17 cellular contexts compared by ENCODE assay signal in the genomic region with DNA sequence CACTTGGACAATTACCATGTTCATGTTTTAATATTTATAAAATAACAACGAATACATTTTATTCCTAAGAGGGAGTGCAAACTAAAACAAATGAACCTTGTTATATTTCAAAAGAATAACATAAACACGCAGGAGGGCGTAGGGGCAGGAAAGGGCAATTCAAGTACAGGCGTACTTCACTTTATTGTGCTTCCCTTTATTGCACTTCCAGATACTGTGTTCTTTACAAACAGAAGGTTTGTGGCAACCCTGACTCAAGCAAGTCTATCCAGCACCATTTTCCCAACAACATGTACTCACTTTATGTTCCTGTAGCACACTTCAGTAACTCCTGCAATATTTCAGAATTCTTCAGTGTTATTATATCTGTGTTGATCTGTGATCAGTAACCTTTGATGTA.
A peak's percentile ranks its signal among the peaks of the same experiment; 100 is the strongest.
DNase-seq lines count a peak whose midpoint lies in the region; ATAC-seq and TF ChIP-seq lines count a peak whose summit lies in the region.
"Had no signal": no experiment of that assay in that cellular context is flagged by ENCODE, and none has a peak within 500 bp of the region (broad histone marks: within the 10 kb centered on the region; RNA-seq: fewer than 3 reads in every experiment).

No MANE protein-coding gene starts in this region.

- H3K36me3 ChIP-seq in left ventricle myocardium inferior (no peaks in the 10 kb centered on the region), heart right ventricle (no peaks in the 10 kb centered on the region), mesenchymal stem cell (ENCODE audit: control insufficient read depth in 1 of 2, insufficient read depth in 2 of 2, low read depth in 1 of 2, low read length in 2 of 2) (no peaks in the 10 kb centered on the region), transverse colon (no peaks in the 10 kb centered on the region)
- H3K36me3 ChIP-seq: BLaER1 treated with 17β-estradiol and CSF1 and Interleukin-3, amounts not matched to agents 10 nM and 100 nM had no signal

- H3K36me3 Mint-ChIP-seq in osteocyte (ENCODE audit: unreplicated experiment) = no peaks in the 10 kb centered on the region
- H3K36me3 Mint-ChIP-seq: CD4-positive, CD25-positive, alpha-beta regulatory T cell had no signal

- peaks cover 6% of the 10 kb centered on the region for H3K9me3 Mint-ChIP-seq in osteocyte (ENCODE audit: unreplicated experiment)
- H3K9me3 Mint-ChIP-seq: GM23338 had no signal

- no peak overlapping the region for H3K4me3 Mint-ChIP-seq in osteocyte (ENCODE audit: unreplicated experiment)
- H3K4me3 Mint-ChIP-seq: CD4-positive, CD25-positive, alpha-beta regulatory T cell; GM23338 had no signal

- H2BK5ac ChIP-seq in mesenchymal stem cell (ENCODE audit: low read depth, low read length, poor library complexity, severe bottlenecking) = no peak overlapping the region

- no peak overlapping the region for H2BK12ac ChIP-seq in mesenchymal stem cell (ENCODE audit: low read length in 2 of 2)

- ATAC-seq in heart right ventricle = no peak
- ATAC-seq: GM12878, GM23338 had no signal

- no peak overlapping the region for H2AK5ac ChIP-seq in mesenchymal stem cell (ENCODE audit: low read length, severe bottlenecking)

- H3K4me1 Mint-ChIP-seq in osteocyte (ENCODE audit: unreplicated experiment) = peaks cover 30% of the 10 kb centered on the region
- H3K4me1 Mint-ChIP-seq: CD4-positive, CD25-positive, alpha-beta regulatory T cell had no signal

- 75 to 79% methylated on average over 4 of the region's 4 CpGs for WGBS in heart right ventricle, 2 donors
- WGBS in mesenchymal stem cell = 74% methylated on average over 4 of the region's 4 CpGs
- 46 to 57% methylated on average over 4 of the region's 4 CpGs for WGBS in transverse colon (ENCODE audit: low coverage in 1 of 2), 2 donors

- H3K27me3 Mint-ChIP-seq in osteocyte (ENCODE audit: unreplicated experiment) = no peaks in the 10 kb centered on the region
- H3K27me3 Mint-ChIP-seq: CD4-positive, CD25-positive, alpha-beta regulatory T cell had no signal

- no peak for TF ChIP-seq CTCF in left ventricle myocardium inferior (IDR thresholded peaks at IDR 0.05; ENCODE audit: borderline replicate concordance)
- TF ChIP-seq CTCF in heart right ventricle (IDR thresholded peaks at IDR 0.05) = no peak
- TF ChIP-seq CTCF in osteocyte (IDR thresholded peaks at IDR 0.05) = no peak
- no peak for TF ChIP-seq CTCF in transverse colon (IDR thresholded peaks at IDR 0.05)

- H3K4me2 ChIP-seq in mesenchymal stem cell (ENCODE audit: low read length, poor library complexity, severe bottlenecking) = no peak overlapping the region
- H3K4me2 ChIP-seq: BLaER1 treated with 17β-estradiol and CSF1 and Interleukin-3, amounts not matched to agents 10 nM and 100 nM; GM23338 had no signal

- DNase-seq in left ventricle myocardium inferior = no peak
- DNase-seq in heart right ventricle = no peak
- no peak for DNase-seq in mesenchymal stem cell
- DNase-seq in osteocyte (ENCODE audit: extremely low spot score, unreplicated experiment) = no peak
- peak; percentile 19 for DNase-seq in transverse colon
- DNase-seq in activated CD8-positive, alpha-beta memory T cell treated with anti-CD3 and anti-CD28 coated beads, Interleukin-2, amount 50 U/mL, for 48 hours = no peak
- no peak for DNase-seq in Ammon's horn (ENCODE audit: low spot score)
- DNase-seq in SKM-1 (lab: John Stamatoyannopoulos, UW; ENCODE audit: unreplicated experiment) = no peak
- DNase-seq: Calu3; CD4-positive, CD25-positive, alpha-beta regulatory T cell; DMS 273 treated with DMSO at 0.1 percent for 48 hours; H7 had no signal

- H3K4me3 ChIP-seq in left ventricle myocardium inferior = no peak overlapping the region
- no peak overlapping the region for H3K4me3 ChIP-seq in heart right ventricle
- no peak overlapping the region for H3K4me3 ChIP-seq in mesenchymal stem cell (ENCODE audit: insufficient read depth in 1 of 2, low read depth in 1 of 2, low read length in 2 of 2)
- no peak overlapping the region for H3K4me3 ChIP-seq in transverse colon
- H3K4me3 ChIP-seq: BLaER1 treated with 17β-estradiol and CSF1 and Interleukin-3, amounts not matched to agents 10 nM and 100 nM; GM12878; GM23338 had no signal

- no peaks in the 10 kb centered on the region for H3K27me3 ChIP-seq in left ventricle myocardium inferior (ENCODE audit: low read depth)
- H3K27me3 ChIP-seq in heart right ventricle = no peaks in the 10 kb centered on the region
- H3K27me3 ChIP-seq in mesenchymal stem cell (ENCODE audit: control insufficient read depth in 1 of 2, insufficient read depth in 1 of 2, low read length in 2 of 2) = no peaks in the 10 kb centered on the region
- no peaks in the 10 kb centered on the region for H3K27me3 ChIP-seq in transverse colon
- H3K27me3 ChIP-seq: BLaER1 treated with 17β-estradiol and CSF1 and Interleukin-3, amounts not matched to agents 10 nM and 100 nM had no signal

- no peak overlapping the region for H3K9ac ChIP-seq in mesenchymal stem cell (ENCODE audit: low read length)
- H3K9ac ChIP-seq: BLaER1 treated with 17β-estradiol and CSF1 and Interleukin-3, amounts not matched to agents 10 nM and 100 nM had no signal

- H4K8ac ChIP-seq in mesenchymal stem cell (ENCODE audit: low read length) = no peak overlapping the region

- no peak overlapping the region for H3K18ac ChIP-seq in mesenchymal stem cell (ENCODE audit: low read depth in 1 of 2, low read length in 2 of 2)

- H3K4ac ChIP-seq in mesenchymal stem cell (ENCODE audit: low read depth in 1 of 2, low read length in 2 of 2) = no peak overlapping the region

- H3K27ac ChIP-seq in left ventricle myocardium inferior (replicated peaks) = peak overlapping the region; percentile 27
- peak overlapping the region in 1 of 10 donors; percentile 27 for H3K27ac ChIP-seq in heart right ventricle
- H3K27ac ChIP-seq in mesenchymal stem cell (ENCODE audit: low read length, poor library complexity, severe bottlenecking) = peak overlapping the region; percentile 64
- peak overlapping the region; percentile 18 to 56 (median 36) for H3K27ac ChIP-seq in transverse colon
- H3K27ac ChIP-seq: 22Rv1; BLaER1 treated with 17β-estradiol and CSF1 and Interleukin-3, amounts not matched to agents 10 nM and 100 nM; HL-60 had no signal

- H2BK120ac ChIP-seq in mesenchymal stem cell (ENCODE audit: low read depth, low read length) = no peak overlapping the region

- in situ Hi-C loops in transverse colon (cut with MboI; ENCODE audit: low pct_ligation_motif_present in 1 of 4, low pct_unique_long_range_greater_than_20kb in 1 of 4, low sequenced_read_pairs in 3 of 4) = no loop called here

- TF ChIP-seq POLR2A in transverse colon (IDR thresholded peaks at IDR 0.05) = no peak

- H2AFZ ChIP-seq in mesenchymal stem cell (ENCODE audit: low read depth, low read length) = no peak overlapping the region
- H2AFZ ChIP-seq: GM23338 had no signal

- H3K14ac ChIP-seq in mesenchymal stem cell (ENCODE audit: low read length in 2 of 2) = no peak overlapping the region

- TF ChIP-seq EP300 in transverse colon (IDR thresholded peaks at IDR 0.05; ENCODE audit: low read depth) = no peak

- no peaks in the 10 kb centered on the region for H3K79me1 ChIP-seq in mesenchymal stem cell (replicated peaks; ENCODE audit: low read length, poor library complexity, severe bottlenecking)

- H4K91ac ChIP-seq in mesenchymal stem cell (ENCODE audit: low read length) = no peak overlapping the region

- peak overlapping the region; percentile 61 for H3K27ac Mint-ChIP-seq in osteocyte (ENCODE audit: unreplicated experiment)
- H3K27ac Mint-ChIP-seq: CD4-positive, CD25-positive, alpha-beta regulatory T cell; GM23338 had no signal

- intact Hi-C loops in left ventricle myocardium inferior (cut with micrococcal nuclease) (no loop called here), heart right ventricle (cut with DNase I) (loop anchor here in 2 of 10 donors (5.0 to 10.0 kb wide), 3 partner anchors 80 to 137 kb away; a partner anchor contains a TSS), transverse colon (cut with DNase I; ENCODE audit: low total_unique reads) (no loop called here)

- no peak overlapping the region for H3K23ac ChIP-seq in mesenchymal stem cell (ENCODE audit: low read length in 2 of 2)

- H3K4me1 ChIP-seq in left ventricle myocardium inferior (no peaks in the 10 kb centered on the region), heart right ventricle (peaks cover 0 to 7% (median under 1%) of the 10 kb centered on the region in 9 donors), mesenchymal stem cell (ENCODE audit: control insufficient read depth, insufficient read depth, low read depth, low read length) (no peaks in the 10 kb centered on the region), transverse colon (peaks cover 0 to 13% (median 5%) of the 10 kb centered on the region in 4 donors)
- H3K4me1 ChIP-seq: BLaER1 treated with 17β-estradiol and CSF1 and Interleukin-3, amounts not matched to agents 10 nM and 100 nM had no signal

- H2BK15ac ChIP-seq in mesenchymal stem cell (ENCODE audit: low read depth, poor library complexity, severe bottlenecking) = no peak overlapping the region

- H3K9me3 ChIP-seq in left ventricle myocardium inferior (replicated peaks) = peaks cover 19% of the 10 kb centered on the region
- peaks cover 0 to 20% (median 0%) of the 10 kb centered on the region in 11 donors for H3K9me3 ChIP-seq in heart right ventricle
- no peaks in the 10 kb centered on the region for H3K9me3 ChIP-seq in mesenchymal stem cell (ENCODE audit: control insufficient read depth, low read length)
- no peaks in the 10 kb centered on the region for H3K9me3 ChIP-seq in transverse colon
- H3K9me3 ChIP-seq: BLaER1 treated with 17β-estradiol and CSF1 and Interleukin-3, amounts not matched to agents 10 nM and 100 nM had no signal
